In the genomic region with DNA sequence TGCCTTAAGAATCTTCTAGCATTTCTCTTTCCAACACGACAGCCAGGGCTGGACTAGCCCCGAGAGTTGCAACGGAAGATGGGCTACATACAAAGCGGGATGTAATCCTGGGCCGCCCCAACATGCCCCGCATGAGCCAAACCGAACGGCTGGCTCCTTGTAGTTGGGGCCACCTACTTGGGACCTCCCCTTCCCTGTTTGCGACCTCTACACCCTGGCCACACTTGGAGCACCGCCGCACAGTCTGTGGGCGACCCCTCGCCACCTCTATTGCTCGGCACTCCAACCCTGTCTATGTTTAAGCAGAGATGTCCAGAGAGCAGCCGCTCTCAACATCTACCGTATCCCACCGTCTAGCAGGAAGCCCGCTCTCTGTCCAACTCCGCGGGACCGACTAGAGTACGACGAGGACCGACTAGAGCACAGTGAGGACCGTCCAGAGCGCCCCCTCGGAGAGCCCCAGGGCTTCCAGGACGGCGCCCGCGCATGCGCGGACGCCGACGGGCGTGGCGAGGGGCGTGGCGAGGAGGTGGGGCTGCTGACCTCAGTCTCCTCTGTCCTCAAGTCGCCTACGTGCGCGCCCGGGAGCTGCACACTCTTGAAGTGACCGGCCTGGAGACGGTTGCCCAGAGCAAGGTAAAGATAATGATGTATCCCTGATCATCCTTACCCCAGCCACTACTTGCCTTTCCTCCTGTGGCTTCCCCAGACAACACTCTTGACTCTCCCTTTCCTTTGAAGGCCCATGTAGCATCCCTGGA, we compare ENCODE assay signal across 1 cellular context.
A peak's percentile ranks its signal among the peaks of the same experiment; 100 is the strongest.
TF ChIP-seq lines count a peak whose summit lies in the region.

No MANE protein-coding gene starts in this region.

TF ChIP-seq in K562, 482 proteins besides CTCF, POLR2A, EP300 and RAD21 (continued from another document and continues in another):
- TF ChIP-seq ZNF318 (IDR thresholded peaks at IDR 0.05; ENCODE audit: borderline replicate concordance in 1 of 2, low read depth in 1 of 2), result no peak
- no peak for TF ChIP-seq NR2C2 (CRISPR knock-in tag; IDR thresholded peaks at IDR 0.05)
- peak; percentile 16 for TF ChIP-seq NR2C2 (tag; IDR thresholded peaks at IDR 0.05)
- no peak for TF ChIP-seq ZNF184 (CRISPR knock-in tag; IDR thresholded peaks at IDR 0.05)
- TF ChIP-seq GTF2F1 (IDR thresholded peaks at IDR 0.05; ENCODE audit: low read depth, low read length), result peak; percentile 92
- 0 out of 2 replicates have a peak, but pooled peaks have one; percentile 14 for TF ChIP-seq SMC3 (conservative IDR thresholded peaks at IDR 0.05; ENCODE audit: insufficient read depth, low read depth, low read length)
- peak; percentile 78 for TF ChIP-seq ATF7 (IDR thresholded peaks at IDR 0.05)
- TF ChIP-seq UBTF (IDR thresholded peaks at IDR 0.05; ENCODE audit: borderline replicate concordance in 1 of 2, low read depth in 2 of 2, low read length in 2 of 2), result peak in 1 of 2 experiments; percentile 83; a peak in 1 of 4 replicates
- peak; percentile 58 for TF ChIP-seq TFAP4 (CRISPR knock-in tag; IDR thresholded peaks at IDR 0.05; ENCODE audit: borderline replicate concordance)
- TF ChIP-seq XRCC4 (IDR thresholded peaks at IDR 0.05; ENCODE audit: extremely low read depth, insufficient read depth, insufficient read length), result no peak
- no peak for TF ChIP-seq NR2C1 (IDR thresholded peaks at IDR 0.05)
- TF ChIP-seq NR2C1 (tag; IDR thresholded peaks at IDR 0.05), result no peak
- TF ChIP-seq ZC3H8 (IDR thresholded peaks at IDR 0.05), result no peak
- TF ChIP-seq MBD2 (IDR thresholded peaks at IDR 0.05; ENCODE audit: borderline replicate concordance, low read depth), result 0 out of 2 replicates have a peak, but pooled peaks have one; percentile 47
- no peak for TF ChIP-seq IRF2 (CRISPR knock-in tag; IDR thresholded peaks at IDR 0.05)
- peak; percentile 25; the same call in 1 of the 2 replicates for TF ChIP-seq SOX6 (IDR thresholded peaks at IDR 0.05)
- peak; percentile 87; the same call in 1 of the 2 replicates for TF ChIP-seq CTBP1 (IDR thresholded peaks at IDR 0.05; ENCODE audit: borderline replicate concordance)
- 0 out of 2 replicates have a peak, but pooled peaks have one; percentile 63 for TF ChIP-seq ESRRA (IDR thresholded peaks at IDR 0.05; ENCODE audit: borderline replicate concordance, low read depth)
- TF ChIP-seq EGR1 (conservative IDR thresholded peaks at IDR 0.05), result peak; percentile 47; the same call in 1 of the 2 replicates
- TF ChIP-seq EP400 (IDR thresholded peaks at IDR 0.05), result peak; percentile 36; the same call in 1 of the 2 replicates
- peak; percentile 58; the same call in 1 of the 2 replicates for TF ChIP-seq CGGBP1 (CRISPR knock-in tag; IDR thresholded peaks at IDR 0.05)
- TF ChIP-seq SMARCE1 (IDR thresholded peaks at IDR 0.05), result 0 out of 2 replicates have a peak, but pooled peaks have one; percentile 33
- no peak for TF ChIP-seq ETS2 (tag; IDR thresholded peaks at IDR 0.05; ENCODE audit: borderline replicate concordance, poor library complexity, severe bottlenecking)
- peak in 1 of 2 experiments; percentile 47 for TF ChIP-seq AFF1 (IDR thresholded peaks at IDR 0.05; ENCODE audit: low read depth in 1 of 2, partially characterized antibody in 2 of 2)
- TF ChIP-seq, protein P1, sequence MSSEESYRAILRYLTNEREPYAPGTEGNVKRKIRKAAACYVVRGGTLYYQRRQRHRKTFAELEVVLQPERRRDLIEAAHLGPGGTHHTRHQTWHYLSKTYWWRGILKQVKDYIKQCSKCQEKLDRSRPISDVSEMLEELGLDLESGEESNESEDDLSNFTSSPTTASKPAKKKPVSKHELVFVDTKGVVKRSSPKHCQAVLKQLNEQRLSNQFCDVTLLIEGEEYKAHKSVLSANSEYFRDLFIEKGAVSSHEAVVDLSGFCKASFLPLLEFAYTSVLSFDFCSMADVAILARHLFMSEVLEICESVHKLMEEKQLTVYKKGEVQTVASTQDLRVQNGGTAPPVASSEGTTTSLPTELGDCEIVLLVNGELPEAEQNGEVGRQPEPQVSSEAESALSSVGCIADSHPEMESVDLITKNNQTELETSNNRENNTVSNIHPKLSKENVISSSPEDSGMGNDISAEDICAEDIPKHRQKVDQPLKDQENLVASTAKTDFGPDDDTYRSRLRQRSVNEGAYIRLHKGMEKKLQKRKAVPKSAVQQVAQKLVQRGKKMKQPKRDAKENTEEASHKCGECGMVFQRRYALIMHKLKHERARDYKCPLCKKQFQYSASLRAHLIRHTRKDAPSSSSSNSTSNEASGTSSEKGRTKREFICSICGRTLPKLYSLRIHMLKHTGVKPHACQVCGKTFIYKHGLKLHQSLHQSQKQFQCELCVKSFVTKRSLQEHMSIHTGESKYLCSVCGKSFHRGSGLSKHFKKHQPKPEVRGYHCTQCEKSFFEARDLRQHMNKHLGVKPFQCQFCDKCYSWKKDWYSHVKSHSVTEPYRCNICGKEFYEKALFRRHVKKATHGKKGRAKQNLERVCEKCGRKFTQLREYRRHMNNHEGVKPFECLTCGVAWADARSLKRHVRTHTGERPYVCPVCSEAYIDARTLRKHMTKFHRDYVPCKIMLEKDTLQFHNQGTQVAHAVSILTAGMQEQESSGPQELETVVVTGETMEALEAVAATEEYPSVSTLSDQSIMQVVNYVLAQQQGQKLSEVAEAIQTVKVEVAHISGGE (CRISPR knock-in tag; IDR thresholded peaks at IDR 0.05), result no peak
- TF ChIP-seq SIN3A (IDR thresholded peaks at IDR 0.05; ENCODE audit: borderline replicate concordance in 2 of 2, control insufficient read depth in 1 of 2, low read depth in 2 of 2, low read length in 2 of 2), result peak; percentile 71 to 85; a peak in 2 of 4 replicates
- no peak for TF ChIP-seq ESRRB (CRISPR knock-in tag; IDR thresholded peaks at IDR 0.05; ENCODE audit: borderline replicate concordance)
- TF ChIP-seq, protein P2, sequence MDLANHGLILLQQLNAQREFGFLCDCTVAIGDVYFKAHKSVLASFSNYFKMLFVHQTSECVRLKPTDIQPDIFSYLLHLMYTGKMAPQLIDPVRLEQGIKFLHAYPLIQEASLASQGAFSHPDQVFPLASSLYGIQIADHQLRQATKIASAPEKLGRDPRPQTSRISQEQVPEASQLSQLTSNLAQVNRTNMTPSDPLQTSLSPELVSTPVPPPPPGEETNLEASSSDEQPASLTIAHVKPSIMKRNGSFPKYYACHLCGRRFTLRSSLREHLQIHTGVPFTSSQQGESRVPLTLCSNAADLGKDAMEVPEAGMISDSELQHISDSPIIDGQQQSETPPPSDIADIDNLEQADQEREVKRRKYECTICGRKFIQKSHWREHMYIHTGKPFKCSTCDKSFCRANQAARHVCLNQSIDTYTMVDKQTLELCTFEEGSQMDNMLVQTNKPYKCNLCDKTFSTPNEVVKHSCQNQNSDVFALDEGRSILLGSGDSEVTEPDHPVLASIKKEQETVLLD (IDR thresholded peaks at IDR 0.05), result peak; percentile 93
- TF ChIP-seq, protein P3, sequence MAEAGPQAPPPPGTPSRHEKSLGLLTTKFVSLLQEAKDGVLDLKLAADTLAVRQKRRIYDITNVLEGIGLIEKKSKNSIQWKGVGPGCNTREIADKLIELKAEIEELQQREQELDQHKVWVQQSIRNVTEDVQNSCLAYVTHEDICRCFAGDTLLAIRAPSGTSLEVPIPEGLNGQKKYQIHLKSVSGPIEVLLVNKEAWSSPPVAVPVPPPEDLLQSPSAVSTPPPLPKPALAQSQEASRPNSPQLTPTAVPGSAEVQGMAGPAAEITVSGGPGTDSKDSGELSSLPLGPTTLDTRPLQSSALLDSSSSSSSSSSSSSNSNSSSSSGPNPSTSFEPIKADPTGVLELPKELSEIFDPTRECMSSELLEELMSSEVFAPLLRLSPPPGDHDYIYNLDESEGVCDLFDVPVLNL (CRISPR knock-in tag; IDR thresholded peaks at IDR 0.05; ENCODE audit: low read depth), result no peak
